11 cellular contexts compared by ENCODE assay signal in the genomic region with DNA sequence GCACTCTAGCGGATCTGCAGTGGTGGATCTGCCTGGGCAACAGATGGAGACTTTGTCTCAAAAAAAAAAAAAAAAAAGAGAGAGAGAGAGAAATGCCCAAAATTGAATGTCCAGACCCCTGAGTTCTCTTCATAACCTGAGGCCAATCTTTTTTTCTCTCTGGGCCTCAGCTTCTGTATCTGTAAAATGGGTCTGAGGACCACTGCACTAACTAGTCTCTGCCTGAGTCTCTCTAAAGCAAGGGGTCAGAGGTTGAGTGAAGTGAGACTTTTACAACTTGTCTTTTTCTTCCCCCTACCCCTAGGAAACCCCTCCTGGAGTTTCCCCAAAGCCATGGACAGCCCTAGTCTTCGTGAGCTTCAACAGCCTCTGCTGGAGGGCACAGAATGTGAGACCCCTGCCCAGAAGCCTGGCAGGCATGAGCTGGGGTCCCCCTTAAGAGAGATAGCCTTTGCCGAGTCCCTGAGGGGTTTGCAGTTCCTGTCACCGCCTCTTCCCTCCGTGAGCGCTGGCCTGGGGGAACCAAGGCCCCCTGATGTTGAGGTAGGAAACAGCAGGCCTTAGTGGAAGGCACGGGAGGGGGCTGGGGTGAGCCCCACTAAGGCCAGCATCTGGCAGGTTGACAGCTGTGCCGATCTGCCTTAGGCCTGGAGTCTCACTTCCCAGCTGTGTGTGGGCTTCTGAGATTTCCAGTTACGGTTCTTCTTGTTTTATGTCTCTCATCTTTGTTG.
DNase-seq lines count a peak whose midpoint lies in the region; ATAC-seq lines count a peak whose summit lies in the region.
"Had no signal": no experiment of that assay in that cellular context is flagged by ENCODE, and none has a peak within 500 bp of the region (broad histone marks: within the 10 kb centered on the region; RNA-seq: fewer than 3 reads in every experiment).

No MANE protein-coding gene starts in this region.

- H3K4me3 Mint-ChIP-seq in dendritic cell treated with granulocyte-macrophage colony-stimulating factor and Interleukin-4, amounts not matched to agents 40 ng/mL and 50 ng/mL, for 4 days, result peak overlapping the region; percentile 39
- no peak overlapping the region for H3K4me3 Mint-ChIP-seq in stimulated activated memory B cell treated with anti-CD40 and anti-IgM and Interleukin-4, amounts not matched to agents 10 μg/mL and 1 μg/mL and 100 μg/mL, for 72 hours

- peak; percentile 61 for DNase-seq in activated CD8-positive, alpha-beta memory T cell treated with anti-CD3 and anti-CD28 coated beads for 24 hours
- DNase-seq in activated CD8-positive, alpha-beta memory T cell treated with anti-CD3 and anti-CD28 coated beads, Interleukin-2, amount 50 U/mL, for 4 hours, result no peak
- DNase-seq in pons (ENCODE audit: low spot score) (no peak), NCI-H187 treated with DMSO at 0.1 percent for 48 hours (lab: John Stamatoyannopoulos, UW) (no peak)
- DNase-seq: NCI-H446, stomach had no signal

- intact Hi-C loops in dendritic cell treated with granulocyte-macrophage colony-stimulating factor and Interleukin-4, amounts not matched to agents 40 ng/mL and 50 ng/mL, for 4 days (cut with micrococcal nuclease), result no loop called here

- no peaks in the 10 kb centered on the region for H3K9me3 Mint-ChIP-seq in dendritic cell treated with granulocyte-macrophage colony-stimulating factor and Interleukin-4, amounts not matched to agents 40 ng/mL and 50 ng/mL, for 4 days
- H3K9me3 Mint-ChIP-seq in stimulated activated memory B cell treated with anti-CD40 and anti-IgM and Interleukin-4, amounts not matched to agents 10 μg/mL and 1 μg/mL and 100 μg/mL, for 72 hours, result no peaks in the 10 kb centered on the region

- peak overlapping the region; percentile 74 for H3K27ac Mint-ChIP-seq in dendritic cell treated with granulocyte-macrophage colony-stimulating factor and Interleukin-4, amounts not matched to agents 40 ng/mL and 50 ng/mL, for 4 days
- H3K27ac Mint-ChIP-seq in stimulated activated memory B cell treated with anti-CD40 and anti-IgM and Interleukin-4, amounts not matched to agents 10 μg/mL and 1 μg/mL and 100 μg/mL, for 72 hours, result peak overlapping the region; percentile 22

- H3K4me1 Mint-ChIP-seq in dendritic cell treated with granulocyte-macrophage colony-stimulating factor and Interleukin-4, amounts not matched to agents 40 ng/mL and 50 ng/mL, for 4 days (ENCODE audit: low read depth), result peaks cover 52% of the 10 kb centered on the region
- peaks cover 25% of the 10 kb centered on the region for H3K4me1 Mint-ChIP-seq in stimulated activated memory B cell treated with anti-CD40 and anti-IgM and Interleukin-4, amounts not matched to agents 10 μg/mL and 1 μg/mL and 100 μg/mL, for 72 hours

- peak; percentile 61 for ATAC-seq in HG03045 (IDR thresholded peaks at IDR 0.05; ENCODE audit: unreplicated experiment)
- peak; percentile 73 for ATAC-seq in stimulated activated memory B cell treated with anti-CD40 and anti-IgM and Interleukin-4, amounts not matched to agents 10 μg/mL and 1 μg/mL and 100 μg/mL, for 72 hours
- no peak for ATAC-seq in HG02571 (IDR thresholded peaks at IDR 0.05; ENCODE audit: unreplicated experiment)
- ATAC-seq: HCT116 had no signal

- H3K27me3 Mint-ChIP-seq in dendritic cell treated with granulocyte-macrophage colony-stimulating factor and Interleukin-4, amounts not matched to agents 40 ng/mL and 50 ng/mL, for 4 days, result no peaks in the 10 kb centered on the region
- H3K27me3 Mint-ChIP-seq in stimulated activated memory B cell treated with anti-CD40 and anti-IgM and Interleukin-4, amounts not matched to agents 10 μg/mL and 1 μg/mL and 100 μg/mL, for 72 hours, result no peaks in the 10 kb centered on the region

- peaks cover 27% of the 10 kb centered on the region for H3K36me3 Mint-ChIP-seq in dendritic cell treated with granulocyte-macrophage colony-stimulating factor and Interleukin-4, amounts not matched to agents 40 ng/mL and 50 ng/mL, for 4 days (ENCODE audit: low read depth)
- H3K36me3 Mint-ChIP-seq in stimulated activated memory B cell treated with anti-CD40 and anti-IgM and Interleukin-4, amounts not matched to agents 10 μg/mL and 1 μg/mL and 100 μg/mL, for 72 hours, result peaks cover 7% of the 10 kb centered on the region
